ENCODE assay signal across 20 cellular contexts in genomic region chr14:54715811-54716210, GRCh38.
DNase-seq lines count a peak whose midpoint lies in the region; ATAC-seq and TF ChIP-seq lines count a peak whose summit lies in the region.
"Had no signal": no experiment of that assay in that cellular context is flagged by ENCODE, and none has a peak within 500 bp of the region (broad histone marks: within the 10 kb centered on the region; RNA-seq: fewer than 3 reads in every experiment).

No MANE protein-coding gene starts in this region.

- H2BK15ac ChIP-seq in mesenchymal stem cell (ENCODE audit: low read depth, poor library complexity, severe bottlenecking): no peak overlapping the region

- peak overlapping the region; percentile 30 for H3K4me2 ChIP-seq in GM23248 (ENCODE audit: unreplicated experiment)
- H3K4me2 ChIP-seq in mesenchymal stem cell (ENCODE audit: low read length, poor library complexity, severe bottlenecking): no peak overlapping the region
- H3K4me2 ChIP-seq: SK-N-SH had no signal

- intact Hi-C loops in ascending aorta (cut with DNase I): loop anchor here (10.0 kb wide), 1 partner anchor 49 kb away; no protein-coding TSS in a partner anchor
- intact Hi-C loops in tibial artery (cut with DNase I; ENCODE audit: low total_unique reads): no loop called here

- H3K18ac ChIP-seq in mesenchymal stem cell (ENCODE audit: low read depth in 1 of 2, low read length in 2 of 2): no peak overlapping the region

- peak overlapping the region; percentile 41 for H3K9ac ChIP-seq in GM23248
- peak overlapping the region; percentile 77 for H3K9ac ChIP-seq in mesenchymal stem cell (ENCODE audit: low read length)
- H3K9ac ChIP-seq: SK-N-SH had no signal

- TF ChIP-seq CTCF in ascending aorta (IDR thresholded peaks at IDR 0.05): no peak
- no peak for TF ChIP-seq CTCF in tibial artery (IDR thresholded peaks at IDR 0.05)

- no peak overlapping the region for H4K8ac ChIP-seq in mesenchymal stem cell (ENCODE audit: low read length)

- H3K23ac ChIP-seq in mesenchymal stem cell (ENCODE audit: low read length in 2 of 2): no peak overlapping the region

- no peaks in the 10 kb centered on the region for H3K36me3 ChIP-seq in GM23248 (ENCODE audit: low read depth)
- no peaks in the 10 kb centered on the region for H3K36me3 ChIP-seq in ascending aorta
- H3K36me3 ChIP-seq in mesenchymal stem cell (ENCODE audit: control insufficient read depth in 1 of 2, insufficient read depth in 2 of 2, low read depth in 1 of 2, low read length in 2 of 2): peaks cover 0 to 2% of the 10 kb centered on the region in 2 experiments
- H3K36me3 ChIP-seq in tibial artery: no peaks in the 10 kb centered on the region

- H2AK5ac ChIP-seq in mesenchymal stem cell (ENCODE audit: low read length, severe bottlenecking): no peak overlapping the region

- no peak overlapping the region for H2AFZ ChIP-seq in GM23248
- no peak overlapping the region for H2AFZ ChIP-seq in mesenchymal stem cell (ENCODE audit: low read depth, low read length)

- peak; percentile 50 for DNase-seq in GM23248
- no peak for DNase-seq in ascending aorta (ENCODE audit: low spot score in 2 of 2)
- DNase-seq in mesenchymal stem cell: no peak
- DNase-seq in tibial artery: no peak
- no peak for DNase-seq in AG08396 (ENCODE audit: low spot score)
- no peak for DNase-seq in NCI-H187 (lab: John Stamatoyannopoulos, UW)
- DNase-seq: AML-193, COR-L47, DMS 273 treated with DMSO at 0.1 percent for 48 hours, GDM1, KBM-7, NCI-H1105 treated with DMSO at 0.1 percent for 48 hours, NCI-H1694, NCI-H2107, NCI-H510A, NCI-H774, SHP77 treated with DMSO at 0.1 percent for 48 hours, SK-N-SH had no signal

- 0 to 4% methylated on average over 1 of the region's 1 CpG for WGBS in GM23248 (ENCODE audit: low coverage in 1 of 2, low lambda C conversion rate in 2 of 2, missing lambda C conversion rate in 2 of 2), 2 experiments
- no CpG with 5 or more reads among the region's 1 CpG for WGBS in mesenchymal stem cell

- H3K79me2 ChIP-seq in GM23248 (ENCODE audit: insufficient read depth): peaks cover 100% of the 10 kb centered on the region

- no peaks in the 10 kb centered on the region for H3K9me3 ChIP-seq in GM23248 (ENCODE audit: low read depth)
- no peaks in the 10 kb centered on the region for H3K9me3 ChIP-seq in ascending aorta
- H3K9me3 ChIP-seq in mesenchymal stem cell (ENCODE audit: control insufficient read depth, low read length): no peaks in the 10 kb centered on the region
- H3K9me3 ChIP-seq in tibial artery: no peaks in the 10 kb centered on the region
- H3K9me3 ChIP-seq: SK-N-SH had no signal

- peaks cover 27% of the 10 kb centered on the region for H3K79me1 ChIP-seq in mesenchymal stem cell (replicated peaks; ENCODE audit: low read length, poor library complexity, severe bottlenecking)

- H3K4me3 ChIP-seq in GM23248: no peak overlapping the region
- H3K4me3 ChIP-seq in ascending aorta: no peak overlapping the region
- no peak overlapping the region for H3K4me3 ChIP-seq in mesenchymal stem cell (ENCODE audit: insufficient read depth in 1 of 2, low read depth in 1 of 2, low read length in 2 of 2)
- no peak overlapping the region for H3K4me3 ChIP-seq in tibial artery
- H3K4me3 ChIP-seq: GM12878 had no signal

- H2BK5ac ChIP-seq in mesenchymal stem cell (ENCODE audit: low read depth, low read length, poor library complexity, severe bottlenecking): no peak overlapping the region

- H2BK120ac ChIP-seq in mesenchymal stem cell (ENCODE audit: low read depth, low read length): no peak overlapping the region

- H3K4ac ChIP-seq in mesenchymal stem cell (ENCODE audit: low read depth in 1 of 2, low read length in 2 of 2): no peak overlapping the region

- no peak for ATAC-seq in HG03159 (IDR thresholded peaks at IDR 0.05; ENCODE audit: unreplicated experiment)
- ATAC-seq: GM12878 had no signal

- no peaks in the 10 kb centered on the region for H3K9me2 ChIP-seq in GM23248 (ENCODE audit: insufficient read depth)
- H3K9me2 ChIP-seq: SK-N-SH had no signal

- H3K4me1 ChIP-seq in GM23248 (ENCODE audit: insufficient read depth): peaks cover 39% of the 10 kb centered on the region
- peaks cover 10 to 67% of the 10 kb centered on the region in 2 donors for H3K4me1 ChIP-seq in ascending aorta
- H3K4me1 ChIP-seq in mesenchymal stem cell (ENCODE audit: control insufficient read depth, insufficient read depth, low read depth, low read length): no peaks in the 10 kb centered on the region
- H3K4me1 ChIP-seq in tibial artery: peaks cover 0 to 92% (median 49%) of the 10 kb centered on the region in 4 donors

- H3K27me3 ChIP-seq in GM23248 (replicated peaks; ENCODE audit: insufficient read depth): no peaks in the 10 kb centered on the region
- H3K27me3 ChIP-seq in ascending aorta: no peaks in the 10 kb centered on the region
- H3K27me3 ChIP-seq in mesenchymal stem cell (ENCODE audit: control insufficient read depth in 1 of 2, insufficient read depth in 1 of 2, low read length in 2 of 2): no peaks in the 10 kb centered on the region
- H3K27me3 ChIP-seq in tibial artery: no peaks in the 10 kb centered on the region

- no peak overlapping the region for H3K14ac ChIP-seq in mesenchymal stem cell (ENCODE audit: low read length in 2 of 2)

- in situ Hi-C loops in GM23248 (cut with MboI): no loop called here

- H3K27ac ChIP-seq in GM23248: peak overlapping the region; percentile 36
- H3K27ac ChIP-seq in ascending aorta: peak overlapping the region; percentile 85 to 91
- H3K27ac ChIP-seq in mesenchymal stem cell (ENCODE audit: low read length, poor library complexity, severe bottlenecking): no peak overlapping the region
- H3K27ac ChIP-seq in tibial artery: peak overlapping the region; percentile 84 to 86

- no peak overlapping the region for H2BK12ac ChIP-seq in mesenchymal stem cell (ENCODE audit: low read length in 2 of 2)

- peaks cover 26% of the 10 kb centered on the region for H3F3A ChIP-seq in GM23248 (ENCODE audit: insufficient read depth)

- no peak overlapping the region for H4K91ac ChIP-seq in mesenchymal stem cell (ENCODE audit: low read length)

- H4K20me1 ChIP-seq in GM23248 (ENCODE audit: insufficient read depth): peaks cover 5% of the 10 kb centered on the region; the same call in 1 of the 2 replicates
